Comparison of ENCODE assay signal across 9 cellular contexts in the genomic region with DNA sequence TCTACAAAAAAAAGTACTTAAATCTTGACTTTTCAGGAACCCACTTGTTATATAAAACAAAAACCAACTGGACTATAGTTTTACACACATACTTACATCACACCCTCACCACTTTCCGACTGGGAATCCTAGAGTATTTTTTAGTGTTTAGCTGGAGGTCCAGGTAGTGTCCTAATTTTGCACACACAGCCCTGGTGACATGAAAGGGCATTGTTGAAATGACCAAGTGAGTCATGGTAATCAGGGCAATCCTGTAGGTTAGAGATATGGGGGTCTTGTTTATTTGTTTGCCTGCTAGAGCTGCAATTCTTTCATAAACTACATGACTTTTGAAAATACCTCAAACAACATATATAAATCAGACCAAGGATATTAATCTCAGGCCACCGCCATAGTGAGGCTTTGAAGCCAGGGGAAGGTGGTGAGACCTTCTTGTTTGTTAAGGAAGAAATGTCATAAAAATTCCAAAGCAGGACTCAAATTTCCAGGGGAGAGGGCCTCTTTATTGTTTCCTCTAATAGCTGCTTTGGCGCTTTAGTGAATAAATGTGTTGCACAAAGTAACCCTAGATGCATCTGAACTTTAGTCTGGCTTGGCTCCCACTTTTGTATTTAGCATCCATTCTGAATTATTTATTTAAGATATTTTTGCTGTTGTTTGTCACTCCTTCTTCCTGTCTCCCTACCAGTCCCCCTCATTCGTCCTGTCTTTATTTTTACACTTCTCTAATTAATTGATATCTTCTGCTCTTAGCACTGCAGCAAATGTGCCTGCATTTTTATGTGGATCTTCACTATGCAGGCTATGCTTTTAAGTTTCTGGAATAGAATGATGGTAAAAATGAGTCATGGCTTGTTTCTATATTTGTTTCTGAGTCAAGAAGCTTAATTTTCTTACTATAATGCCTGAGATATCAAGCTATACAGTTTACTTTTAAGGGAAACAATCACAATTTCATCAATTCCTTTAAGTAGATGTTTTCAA.
A peak's percentile ranks its signal among the peaks of the same experiment; 100 is the strongest.
DNase-seq lines count a peak whose midpoint lies in the region; ATAC-seq and TF ChIP-seq lines count a peak whose summit lies in the region.
"Had no signal": no experiment of that assay in that cellular context is flagged by ENCODE, and none has a peak within 500 bp of the region (broad histone marks: within the 10 kb centered on the region; RNA-seq: fewer than 3 reads in every experiment).

No MANE protein-coding gene starts in this region.

- H3K27me3 ChIP-seq in CD8-positive, alpha-beta T cell (ENCODE audit: insufficient read depth, low read length), result no peaks in the 10 kb centered on the region
- H3K27me3 ChIP-seq in dorsolateral prefrontal cortex, result no peaks in the 10 kb centered on the region
- no peaks in the 10 kb centered on the region for H3K27me3 ChIP-seq in osteoblast (ENCODE audit: insufficient read depth, low read length)
- H3K27me3 ChIP-seq: testis had no signal

- H3K27ac ChIP-seq in CD8-positive, alpha-beta T cell (ENCODE audit: low read depth, low read length), result no peak overlapping the region
- peak overlapping the region; percentile 66 for H3K27ac ChIP-seq in OCI-LY7 (ENCODE audit: low read depth, low read length, poor library complexity, severe bottlenecking)
- peak overlapping the region in 53 of 59 donors; percentile 4 to 85 (median 60) for H3K27ac ChIP-seq in dorsolateral prefrontal cortex
- H3K27ac ChIP-seq in osteoblast (ENCODE audit: low read depth, low read length), result peak overlapping the region; percentile 45

- intact Hi-C loops in CD8-positive, alpha-beta T cell (cut with DNase I, micrococcal nuclease), result loop anchor here (5.0 to 10.0 kb wide), 6 partner anchors 37 to 437 kb away; no protein-coding TSS in a partner anchor
- intact Hi-C loops in OCI-LY7 (cut with micrococcal nuclease; ENCODE audit: unreplicated experiment) (loop anchor here (2.0 to 5.0 kb wide), 7 partner anchors 33 to 575 kb away; no protein-coding TSS in a partner anchor), dorsolateral prefrontal cortex (cut with DNase I) (loop anchor here (2.0 to 10.0 kb wide), 5 partner anchors 125 to 539 kb away; no protein-coding TSS in a partner anchor)

- H3K4me3 ChIP-seq in CD8-positive, alpha-beta T cell (ENCODE audit: low read depth, low read length), result no peak overlapping the region
- no peak overlapping the region for H3K4me3 ChIP-seq in OCI-LY7 (ENCODE audit: low read depth, low read length, poor library complexity, severe bottlenecking)
- H3K4me3 ChIP-seq in dorsolateral prefrontal cortex, result no peak overlapping the region
- no peak overlapping the region for H3K4me3 ChIP-seq in osteoblast (ENCODE audit: insufficient read depth, low read length)
- H3K4me3 ChIP-seq: testis had no signal

- H3K4me1 ChIP-seq in CD8-positive, alpha-beta T cell (ENCODE audit: insufficient read depth, low read length), result peaks cover 17% of the 10 kb centered on the region
- H3K4me1 ChIP-seq in OCI-LY7 (ENCODE audit: insufficient read depth, low read length, poor library complexity, severe bottlenecking), result peaks cover 69% of the 10 kb centered on the region
- H3K4me1 ChIP-seq in osteoblast (ENCODE audit: insufficient read depth, low read length), result peaks cover 35% of the 10 kb centered on the region

- no peaks in the 10 kb centered on the region for H3K79me2 ChIP-seq in OCI-LY7 (ENCODE audit: insufficient read depth, low read depth, low read length)
- H3K79me2 ChIP-seq in osteoblast (ENCODE audit: insufficient read depth, low read length), result no peaks in the 10 kb centered on the region

- peak overlapping the region; percentile 14 for H3K27ac Mint-ChIP-seq in CD8-positive, alpha-beta T cell

- H3K9me2 ChIP-seq in OCI-LY7 (ENCODE audit: insufficient read depth, low read length), result no peaks in the 10 kb centered on the region

- no peaks in the 10 kb centered on the region for H3K9me3 Mint-ChIP-seq in CD8-positive, alpha-beta T cell

- peaks cover 30% of the 10 kb centered on the region for H3K4me1 Mint-ChIP-seq in CD8-positive, alpha-beta T cell (ENCODE audit: low read depth)

- POLR2A ChIA-PET in CD8-positive, alpha-beta T cell (lab: Charles Lee), result interaction anchor here (0.7 to 6.9 kb wide), 13 partner anchors 10 to 567 kb away, joined by 3 to 54 read pairs (median 4); partner anchors contain the start of gene ZFP36L1
- POLR2A ChIA-PET in OCI-LY7 (lab: Charles Lee), result interaction anchor here (0.5 to 5.8 kb wide), 20 partner anchors 10 to 566 kb away, joined by 3 to 44 read pairs (median 4); partner anchors contain the start of gene ZFP36L1

- H3K4me2 ChIP-seq in OCI-LY7 (ENCODE audit: low read length) (peak overlapping the region; percentile 60), osteoblast (ENCODE audit: insufficient read depth, low read length) (peak overlapping the region; percentile 11)

- CTCF ChIA-PET in CD8-positive, alpha-beta T cell (lab: Charles Lee), result interaction anchor here (0.6 to 15.7 kb wide), 38 partner anchors 8 to 709 kb away, joined by 3 to 262 read pairs (median 4); partner anchors contain the start of gene ZFP36L1
- CTCF ChIA-PET in OCI-LY7 (lab: Charles Lee; ENCODE audit: unreplicated experiment), result interaction anchor here (1.0 to 2.0 kb wide), 6 partner anchors 10 to 568 kb away, joined by 3 to 8 read pairs (median 4); no protein-coding TSS in a partner anchor

- peak overlapping the region; percentile 62 for H2AFZ ChIP-seq in OCI-LY7 (ENCODE audit: low read length)
- H2AFZ ChIP-seq in osteoblast (ENCODE audit: low read length), result no peak overlapping the region

- no peaks in the 10 kb centered on the region for H3K36me3 ChIP-seq in CD8-positive, alpha-beta T cell (ENCODE audit: insufficient read depth, low read length)
- no peaks in the 10 kb centered on the region for H3K36me3 ChIP-seq in OCI-LY7 (ENCODE audit: insufficient read depth, low read length)
- no peaks in the 10 kb centered on the region for H3K36me3 ChIP-seq in osteoblast (ENCODE audit: insufficient read depth, low read length)

- no peaks in the 10 kb centered on the region for H3K36me3 Mint-ChIP-seq in CD8-positive, alpha-beta T cell

- H3K4me3 Mint-ChIP-seq in CD8-positive, alpha-beta T cell, result no peak overlapping the region

- ATAC-seq in CD8-positive, alpha-beta T cell, result no peak
- no peak for ATAC-seq in GM18858 (IDR thresholded peaks at IDR 0.05; ENCODE audit: unreplicated experiment)
- ATAC-seq in GM21390 (IDR thresholded peaks at IDR 0.05; ENCODE audit: unreplicated experiment), result no peak

- TF ChIP-seq CTCF in CD8-positive, alpha-beta T cell (IDR thresholded peaks at IDR 0.05), result no peak
- TF ChIP-seq CTCF in OCI-LY7 (conservative IDR thresholded peaks at IDR 0.05; ENCODE audit: low read length) (no peak), dorsolateral prefrontal cortex (IDR thresholded peaks at IDR 0.05 in 54 of 56, conservative IDR thresholded peaks at IDR 0.05 in 2 of 56; ENCODE audit: low read depth in 1 of 56, partially characterized antibody in 56 of 56) (no peak), osteoblast (IDR thresholded peaks at IDR 0.05; ENCODE audit: extremely low read depth, low read depth, low read length) (no peak)

- H3K9me3 ChIP-seq in CD8-positive, alpha-beta T cell (ENCODE audit: low read length), result no peaks in the 10 kb centered on the region
- H3K9me3 ChIP-seq in OCI-LY7 (ENCODE audit: low read length), result no peaks in the 10 kb centered on the region; the same call in 1 of the 2 replicates
- no peaks in the 10 kb centered on the region for H3K9me3 ChIP-seq in osteoblast (ENCODE audit: low read depth, low read length)
- H3K9me3 ChIP-seq: testis had no signal

- H4K20me1 ChIP-seq in OCI-LY7 (ENCODE audit: insufficient read depth, low read length), result no peaks in the 10 kb centered on the region
- H4K20me1 ChIP-seq in osteoblast (ENCODE audit: insufficient read depth, low read length), result no peaks in the 10 kb centered on the region

- no peaks in the 10 kb centered on the region for H3K27me3 Mint-ChIP-seq in CD8-positive, alpha-beta T cell (ENCODE audit: low read depth)

- no TSS peak for BruUV-seq in OCI-LY7 (replicated peaks; lab: Mats Ljungman, UMichigan)

- DNase-seq in CD8-positive, alpha-beta T cell, result no peak
- no peak for DNase-seq in OCI-LY7 (ENCODE audit: low spot score)
- DNase-seq in dorsolateral prefrontal cortex, result no peak
- peak; percentile 84 for DNase-seq in osteoblast (ENCODE audit: insufficient read length, low spot score, missing footprints)
- DNase-seq in NK-92 treated with Interleukin-12 subunit alpha and Interleukin-12 subunit beta, amount 100 ng/mL, for 24 hours (lab: John Stamatoyannopoulos, UW), result no peak
- no peak for DNase-seq in NCI-H82 treated with DMSO at 0.1 percent for 48 hours (lab: John Stamatoyannopoulos, UW; ENCODE audit: unreplicated experiment)
- DNase-seq: testis had no signal
